19 cellular contexts compared by ENCODE assay signal in the genomic region with DNA sequence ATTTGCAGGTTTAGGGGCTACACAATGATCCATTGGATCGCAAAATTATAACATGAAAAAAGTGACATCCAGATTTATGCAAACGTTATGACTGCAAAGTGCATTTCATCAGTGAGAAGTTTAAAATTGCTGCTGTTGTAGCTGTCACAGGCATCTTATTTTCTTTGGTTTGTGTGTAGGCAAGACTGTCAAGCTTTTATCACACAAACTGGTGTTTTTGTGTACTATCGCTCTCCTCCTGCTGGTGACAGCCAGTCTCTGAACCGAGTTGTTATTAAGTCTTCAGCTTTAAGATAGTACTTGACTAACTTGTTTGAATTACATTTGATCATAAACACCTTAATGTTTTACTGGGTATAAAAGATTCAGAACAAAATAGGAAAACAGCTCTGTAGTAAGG.
"Had no signal": no experiment of that assay in that cellular context is flagged by ENCODE, and none has a peak within 500 bp of the region (broad histone marks: within the 10 kb centered on the region; RNA-seq: fewer than 3 reads in every experiment).

No MANE protein-coding gene starts in this region.

- H3K27ac ChIP-seq: RWPE1 had no signal

- H3K9ac ChIP-seq: SK-N-SH had no signal

- H3K9me2 ChIP-seq: SK-N-SH had no signal

- DNase-seq: KBM-7, MG63, NCI-H1092, NCI-H1105 treated with DMSO at 0.1 percent for 48 hours, NCI-H1417 treated with DMSO at 0.1 percent for 48 hours, NCI-H146, NCI-H1694 treated with DMSO at 0.1 percent for 48 hours, NCI-H1930, NCI-H2081, NCI-H2107, NCI-H2227 treated with DMSO at 0.1 percent for 48 hours, NCI-H524, NCI-H526 treated with DMSO at 0.1 percent for 48 hours, NCI-H748 treated with DMSO at 0.1 percent for 48 hours, PC-3, SHP77, SK-N-SH had no signal

- H3K4me3 ChIP-seq: MG63 had no signal

- H3K4me2 ChIP-seq: SK-N-SH had no signal

- H3K9me3 ChIP-seq: MG63, SK-N-SH had no signal

- ATAC-seq: Panc1, PC-3 had no signal

- H3K36me3 ChIP-seq: MG63 had no signal
